In genomic region chr15:70810916-70811578, GRCh38 we compare ENCODE assay signal across 14 cellular contexts. TPM values are rescaled to one million over a fixed set of nuclear protein-coding genes. Genes with fewer than 3 reads are reported as not detected.
"Had no signal": no experiment of that assay in that cellular context is flagged by ENCODE, and none has a peak within 500 bp of the region (broad histone marks: within the 10 kb centered on the region; RNA-seq: fewer than 3 reads in every experiment).

No MANE protein-coding gene starts in this region.

- H3K27ac ChIP-seq: ascending aorta, transverse colon, vagina had no signal

- H3K9me3 ChIP-seq: ascending aorta, breast epithelium, transverse colon, vagina had no signal

- DNase-seq: activated naive CD4-positive, alpha-beta T cell; activated T-cell treated with anti-CD3 and anti-CD28 coated beads for 4 hours; cerebellar nuclear complex; left ventricle myocardium superior; nucleus accumbens; small intestine; stimulated activated CD4-positive, alpha-beta T cell treated with anti-CD3 and anti-CD28 coated beads, Interleukin-4, amount 100 ng/mL, for 4 hours; stimulated activated CD8-positive, alpha-beta memory T cell treated with anti-CD3 and anti-CD28 coated beads, Interleukin-4, amount 100 ng/mL, for 48 hours; stimulated activated naive CD8-positive, alpha-beta T cell treated with anti-CD3 and anti-CD28 coated beads, Interleukin-15, Interleukin-2, amounts not matched to agents 100 U/mL and 50 U/mL, for 24 hours; transverse colon had no signal

- ATAC-seq: natural killer cell treated with Interleukin-12 subunit alpha and Interleukin-12 subunit beta and Interleukin-15 and Interleukin-18, amount 100 ng/mL, for 72 hours; stimulated activated naive CD8-positive, alpha-beta T cell treated with anti-CD3 and anti-CD28 coated beads, Interleukin-15, Interleukin-2, amounts not matched to agents 100 U/mL and 50 U/mL, for 24 hours had no signal

- FAIRE-seq: small intestine had no signal

- H3K36me3 ChIP-seq: ascending aorta, breast epithelium, transverse colon, vagina had no signal

- H3K4me3 ChIP-seq: transverse colon, vagina had no signal

- H3K27me3 ChIP-seq: ascending aorta, breast epithelium, vagina had no signal

RNA-seq across cellular contexts. Expression of gene LARP6, which starts 42.9 kb away (rescaled TPM):
- total RNA-seq: natural killer cell treated with Interleukin-12 subunit alpha and Interleukin-12 subunit beta and Interleukin-15 and Interleukin-18, amount 100 ng/mL, for 72 hours had no signal
